1 cellular context compared by ENCODE assay signal in the genomic region with DNA sequence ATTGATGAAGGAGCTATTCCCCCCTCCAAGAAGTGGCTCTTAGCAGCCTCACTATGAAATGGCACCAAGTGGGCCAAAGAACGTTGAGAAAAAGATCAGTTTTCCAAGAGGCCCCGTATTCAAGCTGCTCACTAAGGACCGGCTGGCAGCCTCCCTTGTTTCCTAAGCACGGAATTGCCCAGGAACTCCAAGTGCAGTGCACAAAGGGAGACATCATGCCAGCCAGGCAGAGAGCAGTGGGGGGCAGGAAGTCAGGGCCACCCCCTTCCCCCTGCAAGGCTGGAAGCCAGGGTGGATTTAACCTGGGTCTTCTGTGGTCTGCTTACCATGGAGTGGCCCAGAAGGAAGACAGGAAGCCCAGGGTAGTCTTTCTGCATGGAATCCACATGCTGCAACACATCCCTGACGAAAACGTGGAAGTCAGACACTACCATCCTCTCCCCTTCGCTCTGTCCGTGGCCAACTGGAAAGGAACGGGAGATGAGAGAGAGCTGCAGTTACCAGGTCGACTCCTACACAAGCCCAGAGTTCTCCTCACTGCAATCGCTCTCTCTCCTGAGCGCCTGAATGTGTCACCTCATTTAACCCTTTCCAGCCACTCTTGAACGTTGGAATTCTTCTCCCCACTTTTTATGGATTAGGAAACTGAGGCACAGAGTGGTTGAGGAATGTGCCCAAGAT.
TF ChIP-seq lines count a peak whose summit lies in the region.

No MANE protein-coding gene starts in this region.

TF ChIP-seq in H1, 55 proteins besides CTCF, POLR2A, EP300 and RAD21:
- TF ChIP-seq BACH1 (IDR thresholded peaks at IDR 0.05; ENCODE audit: low read length): no peak
- TF ChIP-seq GTF2F1 (IDR thresholded peaks at IDR 0.05; ENCODE audit: borderline replicate concordance, low read depth, low read length): no peak
- no peak for TF ChIP-seq CEBPB (IDR thresholded peaks at IDR 0.05; ENCODE audit: low read depth, low read length)
- TF ChIP-seq, protein P1, sequence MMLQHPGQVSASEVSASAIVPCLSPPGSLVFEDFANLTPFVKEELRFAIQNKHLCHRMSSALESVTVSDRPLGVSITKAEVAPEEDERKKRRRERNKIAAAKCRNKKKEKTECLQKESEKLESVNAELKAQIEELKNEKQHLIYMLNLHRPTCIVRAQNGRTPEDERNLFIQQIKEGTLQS (IDR thresholded peaks at IDR 0.05; ENCODE audit: insufficient read depth, low read depth, low read length): no peak
- TF ChIP-seq POLR2AphosphoS5 (IDR thresholded peaks at IDR 0.05; ENCODE audit: low read depth, low read length): no peak
- no peak for TF ChIP-seq HDAC2 (IDR thresholded peaks at IDR 0.05; ENCODE audit: borderline replicate concordance in 1 of 2, low read depth in 2 of 2, low read length in 2 of 2)
- TF ChIP-seq SAP30 (IDR thresholded peaks at IDR 0.05; ENCODE audit: insufficient read depth, insufficient replicate concordance, low read length): no peak
- no peak for TF ChIP-seq SIX5 (IDR thresholded peaks at IDR 0.05; ENCODE audit: low read depth, low read length)
- TF ChIP-seq MAFK (IDR thresholded peaks at IDR 0.05; ENCODE audit: low read depth, low read length): no peak
- TF ChIP-seq PHF8 (conservative IDR thresholded peaks at IDR 0.05; ENCODE audit: low read depth, low read length): no peak
- TF ChIP-seq, protein P2, sequence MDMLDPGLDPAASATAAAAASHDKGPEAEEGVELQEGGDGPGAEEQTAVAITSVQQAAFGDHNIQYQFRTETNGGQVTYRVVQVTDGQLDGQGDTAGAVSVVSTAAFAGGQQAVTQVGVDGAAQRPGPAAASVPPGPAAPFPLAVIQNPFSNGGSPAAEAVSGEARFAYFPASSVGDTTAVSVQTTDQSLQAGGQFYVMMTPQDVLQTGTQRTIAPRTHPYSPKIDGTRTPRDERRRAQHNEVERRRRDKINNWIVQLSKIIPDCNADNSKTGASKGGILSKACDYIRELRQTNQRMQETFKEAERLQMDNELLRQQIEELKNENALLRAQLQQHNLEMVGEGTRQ (IDR thresholded peaks at IDR 0.05; ENCODE audit: low read length): no peak
- no peak for TF ChIP-seq JUN (IDR thresholded peaks at IDR 0.05; ENCODE audit: low read depth, low read length)
- TF ChIP-seq, protein P3, sequence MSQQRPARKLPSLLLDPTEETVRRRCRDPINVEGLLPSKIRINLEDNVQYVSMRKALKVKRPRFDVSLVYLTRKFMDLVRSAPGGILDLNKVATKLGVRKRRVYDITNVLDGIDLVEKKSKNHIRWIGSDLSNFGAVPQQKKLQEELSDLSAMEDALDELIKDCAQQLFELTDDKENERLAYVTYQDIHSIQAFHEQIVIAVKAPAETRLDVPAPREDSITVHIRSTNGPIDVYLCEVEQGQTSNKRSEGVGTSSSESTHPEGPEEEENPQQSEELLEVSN (IDR thresholded peaks at IDR 0.05): no peak
- no peak for TF ChIP-seq CTBP2 (IDR thresholded peaks at IDR 0.05; ENCODE audit: borderline replicate concordance, insufficient read depth, insufficient read length, low read length)
- no peak for TF ChIP-seq HDAC6 (IDR thresholded peaks at IDR 0.05; ENCODE audit: low read depth, low read length)
- no peak for TF ChIP-seq GABPA (IDR thresholded peaks at IDR 0.05; ENCODE audit: borderline replicate concordance, insufficient read depth, low read length)
